ENCODE assay signal across 8 cellular contexts in the genomic region with DNA sequence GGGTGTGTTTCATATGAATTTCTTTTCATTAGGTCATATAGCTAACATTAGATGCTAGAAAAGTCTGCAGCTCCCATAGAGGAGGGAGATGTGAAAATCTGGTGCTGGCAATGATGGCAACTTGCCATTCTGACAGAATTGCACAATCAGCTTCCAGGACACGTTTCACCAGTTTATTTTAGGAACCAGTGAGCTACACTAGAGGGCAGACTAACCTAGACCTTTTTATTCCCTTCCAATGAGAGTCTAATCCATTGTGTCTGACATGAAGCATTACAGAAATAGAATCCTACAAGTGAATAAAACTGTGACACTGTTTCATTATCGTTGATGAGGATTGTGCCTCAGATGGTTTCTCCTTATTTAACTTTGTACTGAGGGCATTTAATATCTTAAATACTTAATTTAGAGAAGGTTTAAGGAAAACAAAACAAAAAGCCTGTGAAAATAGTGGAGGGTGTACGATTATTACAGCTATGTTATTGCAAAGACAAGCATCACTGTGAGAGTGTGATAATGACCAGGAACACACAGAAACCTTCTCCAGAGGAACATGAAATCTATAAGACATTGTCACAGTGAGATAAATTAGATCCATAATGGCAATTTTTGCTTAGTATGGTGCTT.
DNase-seq lines count a peak whose midpoint lies in the region; ATAC-seq, FAIRE-seq and TF ChIP-seq lines count a peak whose summit lies in the region.

No MANE protein-coding gene starts in this region.

- intact Hi-C loops in activated T-helper 1 cell treated with anti-CD3 and anti-CD28 coated beads, Interleukin-12 subunit alpha, Interleukin-12 subunit beta, Interleukin-2, Interleukin-4 antibody, amounts not matched to agents 30 ng/mL and 10 ng/mL and 1 ng/mL, durations not matched to agents 14 hours and 24 hours and 36 hours (cut with micrococcal nuclease), result loop anchor here (1.0 to 10.0 kb wide), 9 partner anchors 35 to 923 kb away; partner anchors contain the start of genes TMEM167A and XRCC4
- intact Hi-C loops in pancreas (cut with DNase I), result no loop called here
- intact Hi-C loops in CD8-positive, alpha-beta T cell (cut with DNase I, micrococcal nuclease), result loop anchor here (1.0 to 10.0 kb wide), 4 partner anchors 153 to 921 kb away; no protein-coding TSS in a partner anchor

- TF ChIP-seq CTCF in pancreas (IDR thresholded peaks at IDR 0.05), result peak; percentile 44 to 66 (median 57)
- no peak for TF ChIP-seq CTCF in CD8-positive, alpha-beta T cell (IDR thresholded peaks at IDR 0.05)

- H3K36me3 Mint-ChIP-seq in activated T-helper 1 cell treated with anti-CD3 and anti-CD28 coated beads, Interleukin-12 subunit alpha, Interleukin-12 subunit beta, Interleukin-2, Interleukin-4 antibody, amounts not matched to agents 30 ng/mL and 10 ng/mL and 1 ng/mL, durations not matched to agents 14 hours and 24 hours and 36 hours (ENCODE audit: low read depth), result no peaks in the 10 kb centered on the region
- no peaks in the 10 kb centered on the region for H3K36me3 Mint-ChIP-seq in CD8-positive, alpha-beta T cell

- peaks cover 0 to 4% (median 0%) of the 10 kb centered on the region in 3 donors for H3K4me1 ChIP-seq in pancreas
- H3K4me1 ChIP-seq in CD8-positive, alpha-beta T cell (ENCODE audit: insufficient read depth, low read length), result no peaks in the 10 kb centered on the region

- peaks cover 19% of the 10 kb centered on the region for H3K4me1 Mint-ChIP-seq in activated T-helper 1 cell treated with anti-CD3 and anti-CD28 coated beads, Interleukin-12 subunit alpha, Interleukin-12 subunit beta, Interleukin-2, Interleukin-4 antibody, amounts not matched to agents 30 ng/mL and 10 ng/mL and 1 ng/mL, durations not matched to agents 14 hours and 24 hours and 36 hours (ENCODE audit: low read depth)
- no peaks in the 10 kb centered on the region for H3K4me1 Mint-ChIP-seq in CD8-positive, alpha-beta T cell (ENCODE audit: low read depth)

- no peaks in the 10 kb centered on the region for H3K27me3 Mint-ChIP-seq in activated T-helper 1 cell treated with anti-CD3 and anti-CD28 coated beads, Interleukin-12 subunit alpha, Interleukin-12 subunit beta, Interleukin-2, Interleukin-4 antibody, amounts not matched to agents 30 ng/mL and 10 ng/mL and 1 ng/mL, durations not matched to agents 14 hours and 24 hours and 36 hours (ENCODE audit: insufficient read depth)
- H3K27me3 Mint-ChIP-seq in CD8-positive, alpha-beta T cell (ENCODE audit: low read depth), result no peaks in the 10 kb centered on the region

- no peak overlapping the region for H3K4me3 Mint-ChIP-seq in activated T-helper 1 cell treated with anti-CD3 and anti-CD28 coated beads, Interleukin-12 subunit alpha, Interleukin-12 subunit beta, Interleukin-2, Interleukin-4 antibody, amounts not matched to agents 30 ng/mL and 10 ng/mL and 1 ng/mL, durations not matched to agents 14 hours and 24 hours and 36 hours
- no peak overlapping the region for H3K4me3 Mint-ChIP-seq in CD8-positive, alpha-beta T cell

- POLR2A ChIA-PET in CD8-positive, alpha-beta T cell (lab: Charles Lee), result no interaction called here

- H3K9me3 ChIP-seq in pancreas, result no peaks in the 10 kb centered on the region
- no peaks in the 10 kb centered on the region for H3K9me3 ChIP-seq in CD8-positive, alpha-beta T cell (ENCODE audit: low read length)

- no peak overlapping the region for H3K27ac ChIP-seq in pancreas
- H3K27ac ChIP-seq in CD8-positive, alpha-beta T cell (ENCODE audit: low read depth, low read length), result no peak overlapping the region

- no peaks in the 10 kb centered on the region for H3K27me3 ChIP-seq in pancreas
- H3K27me3 ChIP-seq in CD8-positive, alpha-beta T cell (ENCODE audit: insufficient read depth, low read length), result no peaks in the 10 kb centered on the region

- no peaks in the 10 kb centered on the region for H3K36me3 ChIP-seq in pancreas
- no peaks in the 10 kb centered on the region for H3K36me3 ChIP-seq in CD8-positive, alpha-beta T cell (ENCODE audit: insufficient read depth, low read length)

- no peak overlapping the region for H3K27ac Mint-ChIP-seq in activated T-helper 1 cell treated with anti-CD3 and anti-CD28 coated beads, Interleukin-12 subunit alpha, Interleukin-12 subunit beta, Interleukin-2, Interleukin-4 antibody, amounts not matched to agents 30 ng/mL and 10 ng/mL and 1 ng/mL, durations not matched to agents 14 hours and 24 hours and 36 hours
- H3K27ac Mint-ChIP-seq in CD8-positive, alpha-beta T cell, result no peak overlapping the region

- CTCF ChIA-PET in CD8-positive, alpha-beta T cell (lab: Charles Lee), result interaction anchor here (0.6 to 1.8 kb wide), 6 partner anchors 27 to 920 kb away, joined by 3 to 6 read pairs (median 4); no protein-coding TSS in a partner anchor

- no peak overlapping the region for H3K4me3 ChIP-seq in pancreas
- H3K4me3 ChIP-seq in CD8-positive, alpha-beta T cell (ENCODE audit: low read depth, low read length), result no peak overlapping the region

- FAIRE-seq in GM19239 (lab: Jason Lieb, UNC), result peak; percentile 57
- peak; percentile 94 for FAIRE-seq in pancreas (lab: Jason Lieb, UNC)

- H3K9me3 Mint-ChIP-seq in activated T-helper 1 cell treated with anti-CD3 and anti-CD28 coated beads, Interleukin-12 subunit alpha, Interleukin-12 subunit beta, Interleukin-2, Interleukin-4 antibody, amounts not matched to agents 30 ng/mL and 10 ng/mL and 1 ng/mL, durations not matched to agents 14 hours and 24 hours and 36 hours, result no peaks in the 10 kb centered on the region
- no peaks in the 10 kb centered on the region for H3K9me3 Mint-ChIP-seq in CD8-positive, alpha-beta T cell

- ATAC-seq in HG03439 (IDR thresholded peaks at IDR 0.05; ENCODE audit: unreplicated experiment) (peak; percentile 64), pancreas (peak; percentile 93 to 99 (median 98))
- ATAC-seq in CD8-positive, alpha-beta T cell, result no peak

- DNase-seq in D341Med (ENCODE audit: low spot score), result peak; percentile 67
- DNase-seq in GM19239 (ENCODE audit: insufficient read length, low spot score), result peak; percentile 16
- DNase-seq in NCI-H510A (lab: John Stamatoyannopoulos, UW), result peak; percentile 32
- DNase-seq in activated T-helper 1 cell treated with anti-CD3 and anti-CD28 coated beads, Interleukin-12 subunit alpha, Interleukin-12 subunit beta, Interleukin-2, Interleukin-4 antibody, amounts not matched to agents 30 ng/mL and 10 ng/mL and 1 ng/mL, durations not matched to agents 14 hours and 24 hours and 36 hours (ENCODE audit: low spot score), result peak; percentile 14
- peak; percentile 94 for DNase-seq in globus pallidus (ENCODE audit: low spot score)
- peak in 4 of 6 donors; percentile 71 to 86 (median 72) for DNase-seq in pancreas
- DNase-seq in CD8-positive, alpha-beta T cell, result no peak

- 23 to 29% methylated on average over 3 of the region's 3 CpGs for WGBS in pancreas, 2 donors

Comparison
In these comparisons a context has a peak if more than half of its experiments do, and no peak if none do; other contexts are left out.
1. DNase-seq: peak in D341Med (single experiment), GM19239 (single experiment), NCI-H510A (single experiment), activated T-helper 1 cell treated with anti-CD3 and anti-CD28 coated beads, Interleukin-12 subunit alpha, Interleukin-12 subunit beta, Interleukin-2, Interleukin-4 antibody, amounts not matched to agents 30 ng/mL and 10 ng/mL and 1 ng/mL, durations not matched to agents 14 hours and 24 hours and 36 hours (single experiment), globus pallidus (single experiment) and pancreas (4 of 6); none in CD8-positive, alpha-beta T cell (0 of 7).
2. intact Hi-C loops: an anchor here in activated T-helper 1 cell treated with anti-CD3 and anti-CD28 coated beads, Interleukin-12 subunit alpha, Interleukin-12 subunit beta, Interleukin-2, Interleukin-4 antibody, amounts not matched to agents 30 ng/mL and 10 ng/mL and 1 ng/mL, durations not matched to agents 14 hours and 24 hours and 36 hours (1.0 to 10.0 kb wide) and CD8-positive, alpha-beta T cell (1.0 to 10.0 kb wide); none called in pancreas.